8 cellular contexts compared by ENCODE assay signal in genomic region chr19:17302391-17303166, GRCh38. TPM values are rescaled to one million over a fixed set of nuclear protein-coding genes. Genes with fewer than 3 reads are reported as not detected.
DNase-seq lines count a peak whose midpoint lies in the region; ATAC-seq and TF ChIP-seq lines count a peak whose summit lies in the region.

No MANE protein-coding gene starts in this region.

- peak; percentile 67 for DNase-seq in G401 (ENCODE audit: low spot score)
- peak; percentile 42 for DNase-seq in NCI-H526 treated with DMSO at 0.1 percent for 48 hours (lab: John Stamatoyannopoulos, UW)
- no peak for DNase-seq in MCF 10A (ENCODE audit: unreplicated experiment)
- peak in 1 of 2 donors; percentile 55 for DNase-seq in memory B cell (ENCODE audit: low spot score in 2 of 2)
- peak; percentile 42 to 51 for DNase-seq in uterus
- DNase-seq in OCI-M2 (lab: John Stamatoyannopoulos, UW; ENCODE audit: unreplicated experiment), result no peak

- no peak for TF ChIP-seq CTCF in MCF 10A (IDR thresholded peaks at IDR 0.05; ENCODE audit: unreplicated experiment)
- no peak for TF ChIP-seq CTCF in uterus (IDR thresholded peaks at IDR 0.05)

- in situ Hi-C loops in G401 (cut with HindIII; ENCODE audit: low sequenced_read_pairs), result no loop called here

- peaks cover 0 to 20% of the 10 kb centered on the region in 2 donors for H3K4me1 ChIP-seq in uterus

- H3K36me3 Mint-ChIP-seq in MCF 10A (ENCODE audit: insufficient read depth, unreplicated experiment) (peaks cover 14% of the 10 kb centered on the region), memory B cell (no peaks in the 10 kb centered on the region)

- H3K4me3 ChIP-seq in uterus, result peak overlapping the region; percentile 63 to 81

- H3K9me3 Mint-ChIP-seq in MCF 10A (ENCODE audit: unreplicated experiment), result no peaks in the 10 kb centered on the region
- H3K9me3 Mint-ChIP-seq in memory B cell, result no peaks in the 10 kb centered on the region

- no peaks in the 10 kb centered on the region for H3K36me3 ChIP-seq in uterus

- intact Hi-C loops in MCF 10A (cut with micrococcal nuclease) (no loop called here), uterus (cut with DNase I; ENCODE audit: low total_unique reads) (no loop called here)

- H3K27ac Mint-ChIP-seq in MCF 10A (ENCODE audit: low read depth, unreplicated experiment) (no peak overlapping the region), memory B cell (no peak overlapping the region)

- ATAC-seq in memory B cell (ENCODE audit: low read depth) (no peak), HG03175 (IDR thresholded peaks at IDR 0.05; ENCODE audit: unreplicated experiment) (no peak), GM21529 (IDR thresholded peaks at IDR 0.05; ENCODE audit: unreplicated experiment) (no peak)

- H3K4me1 Mint-ChIP-seq in MCF 10A (ENCODE audit: insufficient read depth, unreplicated experiment) (peaks cover 17% of the 10 kb centered on the region), memory B cell (peaks cover 16% of the 10 kb centered on the region)

- no peak for TF ChIP-seq POLR2A in uterus (IDR thresholded peaks at IDR 0.05)

- H3K27ac ChIP-seq in uterus, result peak overlapping the region; percentile 72 to 88

- H3K27me3 Mint-ChIP-seq in MCF 10A (ENCODE audit: insufficient read depth, unreplicated experiment), result no peaks in the 10 kb centered on the region
- no peaks in the 10 kb centered on the region for H3K27me3 Mint-ChIP-seq in memory B cell

- POLR2A ChIA-PET in MCF 10A (lab: Yijun Ruan, JAX), result interaction anchor here (0.7 to 10.5 kb wide), 3 partner anchors 32 to 42 kb away, joined by 4 to 152 read pairs (median 4); partner anchors contain the start of genes ANO8 and GTPBP3

- BruUV-seq in MCF 10A (replicated peaks; lab: Mats Ljungman, UMichigan), result no TSS peak

- H3K27me3 ChIP-seq in uterus, result no peaks in the 10 kb centered on the region

- H3K9me3 ChIP-seq in uterus, result no peaks in the 10 kb centered on the region

- CTCF ChIA-PET in MCF 10A (lab: Yijun Ruan, JAX), result interaction anchor here (1.0 to 1.1 kb wide), 2 partner anchors 10 to 45 kb away, joined by 3 to 6 read pairs; no protein-coding TSS in a partner anchor

- H3K4me3 Mint-ChIP-seq in MCF 10A (ENCODE audit: unreplicated experiment) (peak overlapping the region; percentile 65), memory B cell (peak overlapping the region; percentile 78)

RNA-seq across cellular contexts. Expression of gene ABHD8, which starts 0.6 kb away (rescaled TPM):
- total RNA-seq in G401 (2014; rRNA removed; shearing (Covaris generic)), result 57.6 and 60.6 TPM in 2 replicates
- total RNA-seq in MCF 10A (2022) (4.1 and 6.4 TPM in 2 replicates), uterus (100 to 1,000 TPM in 1 of 4 donors, 10 to 100 TPM in 2, 1 to 10 TPM in 1; 9.0 to 115 (median 19.2) TPM)

RNA-seq across cellular contexts. Expression of gene MRPL34, which starts 3.1 kb away (rescaled TPM):
- total RNA-seq in G401 (2014; rRNA removed; shearing (Covaris generic)), result 19.0 and 25.4 TPM in 2 replicates
- total RNA-seq in MCF 10A (2022) (58.8 and 65.8 TPM in 2 replicates), uterus (100 to 1,000 TPM in 2 of 4 donors, 10 to 100 TPM in 2; 30.9 to 289 (median 97.2) TPM)

RNA-seq across cellular contexts. Expression of gene DDA1, which starts 6.8 kb away (rescaled TPM):
- 15.0 and 28.2 TPM in 2 replicates for total RNA-seq in G401 (2014; rRNA removed; shearing (Covaris generic))
- 57.4 and 60.4 TPM in 2 replicates for total RNA-seq in MCF 10A (2022)
- total RNA-seq in uterus, result 10 to 100 TPM in 2 of 4 donors, 1 to 10 TPM in 2; 2.8 to 22.2 (median 8.9) TPM

RNA-seq across cellular contexts. Expression of gene ANKLE1, which starts 20.9 kb away (rescaled TPM):
- 0.06 and 1.3 TPM in 2 replicates for total RNA-seq in G401 (2014; rRNA removed; shearing (Covaris generic))
- 0.16 and 1.0 TPM in 2 replicates for total RNA-seq in MCF 10A (2022)
- 1 to 10 TPM in 2 of 4 donors, not detected in 2; 1.6 to 2.4 TPM for total RNA-seq in uterus

RNA-seq across cellular contexts. Expression of gene ANO8, which starts 32.1 kb away (rescaled TPM):
- 3.1 and 4.3 TPM in 2 replicates for total RNA-seq in G401 (2014; rRNA removed; shearing (Covaris generic))
- 13.0 and 14.5 TPM in 2 replicates for total RNA-seq in MCF 10A (2022)
- total RNA-seq in uterus, result 10 to 100 TPM in 1 of 4 donors, 1 to 10 TPM in 2, under 1 TPM in 1; 0.51 to 12.6 (median 7.6) TPM

Comparison
In these comparisons a context has a peak if more than half of its experiments do, and no peak if none do; other contexts are left out.
1. DNase-seq: peak in G401 (single experiment), NCI-H526 treated with DMSO at 0.1 percent for 48 hours (single experiment) and uterus (2 of 2); none in MCF 10A (single experiment) and OCI-M2 (single experiment).